In the genomic region with DNA sequence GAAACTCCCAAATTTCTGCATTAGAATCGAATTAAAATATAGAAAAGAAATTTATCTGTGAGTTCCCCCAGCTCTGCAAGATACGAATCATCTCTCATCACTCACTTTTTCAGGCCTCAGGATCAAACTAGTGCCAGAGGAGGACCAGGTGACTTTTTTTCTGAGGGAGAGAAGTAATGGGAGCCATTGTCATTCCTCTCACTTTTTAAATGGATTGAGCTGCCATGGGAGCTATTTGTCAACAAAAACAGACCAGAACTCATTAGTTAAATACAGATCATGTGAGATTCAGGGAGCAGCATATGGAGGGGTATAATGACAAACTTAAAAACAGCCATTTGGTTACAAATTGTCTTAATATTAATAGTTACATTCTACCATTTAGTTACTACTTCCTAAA, we compare ENCODE assay signal across 20 cellular contexts.
DNase-seq lines count a peak whose midpoint lies in the region; FAIRE-seq and TF ChIP-seq lines count a peak whose summit lies in the region.
"Had no signal": no experiment of that assay in that cellular context is flagged by ENCODE, and none has a peak within 500 bp of the region (broad histone marks: within the 10 kb centered on the region; RNA-seq: fewer than 3 reads in every experiment).

No MANE protein-coding gene starts in this region.

- no peak overlapping the region for H3K4me2 ChIP-seq in H1 (ENCODE audit: insufficient read depth in 1 of 2, low read depth in 2 of 2, low read length in 2 of 2)
- no peak overlapping the region for H3K4me2 ChIP-seq in mesendoderm (ENCODE audit: low read length)
- H3K4me2 ChIP-seq: BLaER1 had no signal

- TF ChIP-seq POLR2A in H1 (IDR thresholded peaks at IDR 0.05; ENCODE audit: control extremely low read depth in 1 of 2, low read depth in 2 of 2, low read length in 2 of 2) = no peak

- H3K9ac ChIP-seq in H1 (replicated peaks in 1 of 4; ENCODE audit: extremely low read depth in 1 of 4, low read depth in 3 of 4, low read length in 3 of 4) (no peak overlapping the region), mesendoderm (ENCODE audit: low read length) (no peak overlapping the region)
- H3K9ac ChIP-seq: BLaER1 had no signal

- 0 out of 2 replicates have a peak overlapping the region, but pooled peaks have one; percentile 14 for H3K27ac ChIP-seq in H1 (ENCODE audit: low read depth, low read length)
- no peak overlapping the region for H3K27ac ChIP-seq in mesendoderm (ENCODE audit: low read depth, low read length)
- H3K27ac ChIP-seq in ascending aorta = no peak overlapping the region
- H3K27ac ChIP-seq: BLaER1, HL-60 had no signal

- H3K27me3 ChIP-seq in H7 (ENCODE audit: control insufficient read depth, insufficient read depth, low read length) (no peaks in the 10 kb centered on the region), H1 (replicated peaks in 1 of 4; ENCODE audit: control insufficient read depth in 3 of 4, extremely low read depth in 1 of 4, insufficient read depth in 3 of 4, low read length in 3 of 4) (no peaks in the 10 kb centered on the region), mesendoderm (ENCODE audit: insufficient read depth, low read length, poor library complexity) (no peaks in the 10 kb centered on the region), ascending aorta (no peaks in the 10 kb centered on the region)
- H3K27me3 ChIP-seq: BLaER1 had no signal

- H3K14ac ChIP-seq in H1 (ENCODE audit: insufficient read length) = no peak overlapping the region

- H3K79me1 ChIP-seq in H1 (ENCODE audit: low read depth, low read length) = no peaks in the 10 kb centered on the region
- H3K79me1 ChIP-seq in mesendoderm (ENCODE audit: low read length) = no peaks in the 10 kb centered on the region

- CTCF ChIA-PET in H1 (lab: Charles Lee; ENCODE audit: partially characterized antibody) = no interaction called here
- CTCF ChIA-PET in GM10248 (lab: Yijun Ruan, JAX) = no interaction called here

- intact Hi-C loops in ascending aorta (cut with DNase I) = no loop called here

- H3K4ac ChIP-seq in H1 (replicated peaks; ENCODE audit: insufficient read length, low read depth, low read length) (no peak overlapping the region), mesendoderm (ENCODE audit: low read depth, low read length) (no peak overlapping the region)

- H4K20me1 ChIP-seq in H1 (replicated peaks in 1 of 2; ENCODE audit: control insufficient read depth in 1 of 2, insufficient read depth in 2 of 2, low read length in 2 of 2) = no peaks in the 10 kb centered on the region
- H4K20me1 ChIP-seq: BLaER1 had no signal

- H2AFZ ChIP-seq in H1 (ENCODE audit: low read length) = no peak overlapping the region

- no peak for TF ChIP-seq RAD21 in H1 (IDR thresholded peaks at IDR 0.05 in 1 of 2, conservative IDR thresholded peaks at IDR 0.05 in 1 of 2; ENCODE audit: low read depth in 2 of 2, low read length in 2 of 2)

- H3K4me3 ChIP-seq in H7 (ENCODE audit: insufficient read depth, low read depth, low read length) (no peak overlapping the region), H1 (ENCODE audit: extremely low read depth in 1 of 4, insufficient read depth in 2 of 4, low read depth in 3 of 4, low read length in 4 of 4) (no peak overlapping the region), mesendoderm (ENCODE audit: low read length) (no peak overlapping the region), ascending aorta (no peak overlapping the region)
- H3K4me3 ChIP-seq: BLaER1, K562 had no signal

- H4K8ac ChIP-seq in H1 (ENCODE audit: extremely low read depth, insufficient read depth, low read length) (no peak overlapping the region), mesendoderm (ENCODE audit: low read depth, low read length) (no peak overlapping the region)

- H3K36me3 ChIP-seq in H7 (replicated peaks; ENCODE audit: control insufficient read depth, insufficient read depth, low read length) (no peaks in the 10 kb centered on the region), H1 (ENCODE audit: control insufficient read depth in 2 of 4, insufficient read depth in 4 of 4, low read length in 3 of 4) (no peaks in the 10 kb centered on the region), mesendoderm (ENCODE audit: control insufficient read depth, insufficient read depth, low read length) (no peaks in the 10 kb centered on the region), ascending aorta (no peaks in the 10 kb centered on the region)
- H3K36me3 ChIP-seq: BLaER1 had no signal

- H4K91ac ChIP-seq in H1 (replicated peaks; ENCODE audit: insufficient read length, low read length) = no peak overlapping the region

- no peak for FAIRE-seq in H1 (lab: Jason Lieb, UNC)
- FAIRE-seq: A204.1, GM12891, GM18507, K562 had no signal

- no peak for TF ChIP-seq CTCF in H1 (IDR thresholded peaks at IDR 0.05; ENCODE audit: control extremely low read depth in 1 of 3, insufficient read depth in 1 of 3, low read depth in 1 of 3, low read length in 3 of 3)
- TF ChIP-seq CTCF in ascending aorta (IDR thresholded peaks at IDR 0.05) = no peak
- no peak for TF ChIP-seq CTCF in GM10248 (IDR thresholded peaks at IDR 0.05; ENCODE audit: control extremely low read depth, extremely low read depth, low read depth, missing control alignments)

- no peak overlapping the region for H2AK5ac ChIP-seq in H1 (ENCODE audit: low read depth, low read length)
- no peak overlapping the region for H2AK5ac ChIP-seq in mesendoderm (ENCODE audit: low read length)

- H3K23ac ChIP-seq in H1 (ENCODE audit: insufficient read length) (no peak overlapping the region), mesendoderm (ENCODE audit: low read length) (no peak overlapping the region)

- peak; percentile 9 for DNase-seq in H7
- DNase-seq in NCI-H82 (lab: John Stamatoyannopoulos, UW) = peak; percentile 75
- no peak for DNase-seq in H1 (ENCODE audit: low read depth in 1 of 2, low spot score in 2 of 2)
- peak; percentile 59 for DNase-seq in mesendoderm
- no peak for DNase-seq in ascending aorta (ENCODE audit: low spot score in 2 of 2)
- DNase-seq in GM10248 (ENCODE audit: extremely low spot score) = no peak
- no peak for DNase-seq in OCI-M2 (lab: John Stamatoyannopoulos, UW; ENCODE audit: unreplicated experiment)
- DNase-seq: ACHN; CD4-positive, alpha-beta memory T cell; DMS153; DMS79; GOT3; HCEC 1CT; IMR-90 had no signal

- H4K5ac ChIP-seq in H1 (ENCODE audit: insufficient read length, low read depth, low read length) (no peak overlapping the region), mesendoderm (ENCODE audit: low read length) (no peak overlapping the region)

- no peak overlapping the region for H2BK20ac ChIP-seq in H1 (ENCODE audit: low read length)

- no peak overlapping the region for H3K56ac ChIP-seq in H1 (replicated peaks; ENCODE audit: insufficient read length, low read depth, low read length)
- H3K56ac ChIP-seq in mesendoderm (ENCODE audit: low read length) = no peak overlapping the region

- H2BK120ac ChIP-seq in H1 (replicated peaks; ENCODE audit: low read depth, low read length) (no peak overlapping the region), mesendoderm (ENCODE audit: low read depth, low read length) (no peak overlapping the region)

- WGBS in H1 (ENCODE audit: extremely low coverage in 1 of 2, insufficient coverage in 1 of 2, insufficient read length in 1 of 2, insufficient replicate concordance in 2 of 2, low coverage in 1 of 2, low lambda C conversion rate in 2 of 2, missing lambda C conversion rate in 1 of 2), 2 experiments = 58% methylated on average over 2 of the region's 2 CpGs; no CpG with 5 or more reads in 1 of the 2 experiments
- WGBS in mesendoderm (ENCODE audit: extremely low coverage, insufficient coverage, low lambda C conversion rate) = no CpG with 5 or more reads among the region's 2 CpGs

- no peaks in the 10 kb centered on the region for H3K9me3 ChIP-seq in H1 (ENCODE audit: insufficient read depth in 2 of 2, low read depth in 1 of 2, low read length in 1 of 2)
- H3K9me3 ChIP-seq in ascending aorta = no peaks in the 10 kb centered on the region
- H3K9me3 ChIP-seq: BLaER1 had no signal

- no peaks in the 10 kb centered on the region for H3K79me2 ChIP-seq in H1 (ENCODE audit: control insufficient read depth in 1 of 2, insufficient read depth in 2 of 2, low read length in 2 of 2)
- H3K79me2 ChIP-seq in mesendoderm (ENCODE audit: control insufficient read depth, insufficient read depth, low read length) = no peaks in the 10 kb centered on the region

- TF ChIP-seq EP300 in H1 (IDR thresholded peaks at IDR 0.05; ENCODE audit: borderline replicate concordance in 1 of 2, low read depth in 2 of 2, low read length in 2 of 2) = no peak

- POLR2A ChIA-PET in H1 (lab: Charles Lee; ENCODE audit: partially characterized antibody) = interaction anchor here (0.5 kb wide), 1 partner anchor 219 kb away, joined by 3 read pairs; no protein-coding TSS in a partner anchor
- POLR2A ChIA-PET in GM10248 (lab: Yijun Ruan, JAX) = no interaction called here

- H2BK5ac ChIP-seq in H1 (ENCODE audit: low read depth, low read length) (no peak overlapping the region), mesendoderm (ENCODE audit: low read length) (no peak overlapping the region)

- H2BK15ac ChIP-seq in H1 (ENCODE audit: low read length) = no peak overlapping the region
- no peak overlapping the region for H2BK15ac ChIP-seq in mesendoderm (replicated peaks; ENCODE audit: low read depth)

- H3K18ac ChIP-seq in H1 (ENCODE audit: extremely low read depth, low read length) = no peak overlapping the region
- H3K18ac ChIP-seq in mesendoderm (ENCODE audit: low read length) = no peak overlapping the region

- H3K23me2 ChIP-seq in H1 (ENCODE audit: low read depth, low read length) = no peaks in the 10 kb centered on the region

- H3K4me1 ChIP-seq in H1 (replicated peaks in 1 of 4; ENCODE audit: control insufficient read depth in 3 of 4, insufficient read depth in 4 of 4, low read length in 3 of 4) (peaks cover 0 to 5% (median 0%) of the 10 kb centered on the region in 4 experiments; a peak in 1 of 7 replicates), mesendoderm (ENCODE audit: control insufficient read depth, low read depth, low read length) (no peaks in the 10 kb centered on the region), ascending aorta (no peaks in the 10 kb centered on the region)
- H3K4me1 ChIP-seq: BLaER1 had no signal

- no peak overlapping the region for H2BK12ac ChIP-seq in H1 (ENCODE audit: low read depth, low read length)

TF ChIP-seq in H1, 55 proteins besides CTCF, POLR2A, EP300 and RAD21:
- TF ChIP-seq BRCA1 (IDR thresholded peaks at IDR 0.05; ENCODE audit: low read depth, low read length) = no peak
- no peak for TF ChIP-seq TAF1 (IDR thresholded peaks at IDR 0.05; ENCODE audit: low read depth, low read length)
- TF ChIP-seq GABPA (IDR thresholded peaks at IDR 0.05; ENCODE audit: borderline replicate concordance, insufficient read depth, low read length) = no peak
- TF ChIP-seq CTBP2 (IDR thresholded peaks at IDR 0.05; ENCODE audit: borderline replicate concordance, insufficient read depth, insufficient read length, low read length) = no peak
- TF ChIP-seq KDM5A (IDR thresholded peaks at IDR 0.05; ENCODE audit: low read length) = no peak
- TF ChIP-seq RBBP5 (IDR thresholded peaks at IDR 0.05; ENCODE audit: borderline replicate concordance, low read depth, low read length) = no peak
- no peak for TF ChIP-seq BACH1 (IDR thresholded peaks at IDR 0.05; ENCODE audit: low read length)
TF ChIP-seq in H1: peak in this region for 0.

Comparison
In these comparisons a context has a peak if more than half of its experiments do, and no peak if none do; other contexts are left out.
1. DNase-seq: peak in H7 (single experiment), NCI-H82 (single experiment) and mesendoderm (single experiment); none in H1 (0 of 2), ascending aorta (0 of 2), GM10248 (single experiment) and OCI-M2 (single experiment).